Comparison of ENCODE assay signal across 32 cellular contexts in the genomic region with DNA sequence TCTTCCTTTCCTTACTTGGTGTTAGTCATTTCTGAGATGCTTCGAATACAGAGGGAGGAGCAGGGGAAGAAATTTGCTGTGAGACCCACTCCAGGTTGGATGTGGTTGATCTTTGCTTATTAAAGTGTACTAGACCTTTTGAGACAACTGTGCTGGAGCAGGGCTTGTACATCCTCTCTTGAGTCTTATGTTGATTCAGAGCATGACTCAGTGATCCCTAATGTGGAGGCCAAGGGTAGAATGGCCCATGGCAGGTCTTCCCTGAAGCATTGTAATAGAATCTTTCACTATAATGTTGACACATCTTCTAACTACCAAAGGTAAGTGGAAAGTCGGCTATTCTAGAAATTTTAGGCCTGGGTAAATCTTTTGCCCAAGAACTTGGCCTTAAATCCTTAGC. TPM values are rescaled to one million over a fixed set of nuclear protein-coding genes. Genes with fewer than 3 reads are reported as not detected.
DNase-seq lines count a peak whose midpoint lies in the region; ATAC-seq and TF ChIP-seq lines count a peak whose summit lies in the region.
"Had no signal": no experiment of that assay in that cellular context is flagged by ENCODE, and none has a peak within 500 bp of the region (broad histone marks: within the 10 kb centered on the region; RNA-seq: fewer than 3 reads in every experiment).

No MANE protein-coding gene starts in this region.

- in situ Hi-C loops in mammary epithelial cell (cut with MboI; ENCODE audit: low sequenced_read_pairs in 2 of 2): no loop called here

- H3K4me2 ChIP-seq in mammary epithelial cell (ENCODE audit: insufficient read depth, low read depth, low read length): no peak overlapping the region
- H3K4me2 ChIP-seq: BLaER1 had no signal

- no peak for TF ChIP-seq CTCF in mammary epithelial cell (conservative IDR thresholded peaks at IDR 0.05 in 1 of 2, IDR thresholded peaks at IDR 0.05 in 1 of 2; ENCODE audit: extremely low read depth in 1 of 2, insufficient read depth in 1 of 2, low read depth in 1 of 2, low read length in 2 of 2)

- WGBS in mammary epithelial cell (ENCODE audit: low coverage, missing lambda C conversion rate): 100% methylated on average over 2 of the region's 2 CpGs

- no peaks in the 10 kb centered on the region for H3K36me3 Mint-ChIP-seq in activated naive CD4-positive, alpha-beta T cell treated with anti-CD3 and anti-CD28 coated beads, Interleukin-2, amount 50 U/mL, for 72 hours
- H3K36me3 Mint-ChIP-seq: naive thymus-derived CD8-positive, alpha-beta T cell; stimulated activated naive B cell treated with anti-CD40 and anti-IgM and Interleukin-4, amounts not matched to agents 10 μg/mL and 1 μg/mL and 100 μg/mL, for 72 hours had no signal

- no peaks in the 10 kb centered on the region for H3K9me3 ChIP-seq in mammary epithelial cell (replicated peaks; ENCODE audit: insufficient read depth, low read length)
- H3K9me3 ChIP-seq: BLaER1, body of pancreas, esophagus squamous epithelium, gastroesophageal sphincter, pancreas, thoracic aorta, vagina had no signal

- no peak overlapping the region for H3K4me3 ChIP-seq in mammary epithelial cell (replicated peaks in 1 of 3; ENCODE audit: insufficient read depth in 1 of 3, low read depth in 2 of 3, low read length in 3 of 3)
- H3K4me3 ChIP-seq: BLaER1, body of pancreas, esophagus squamous epithelium, gastroesophageal sphincter, GM12878, pancreas, thoracic aorta, vagina had no signal

- H3K27me3 ChIP-seq in mammary epithelial cell (ENCODE audit: insufficient read depth, low read length): no peaks in the 10 kb centered on the region
- H3K27me3 ChIP-seq: BLaER1, body of pancreas, esophagus squamous epithelium, gastroesophageal sphincter, pancreas, vagina had no signal

- H3K9me3 Mint-ChIP-seq in activated naive CD4-positive, alpha-beta T cell treated with anti-CD3 and anti-CD28 coated beads, Interleukin-2, amount 50 U/mL, for 72 hours: no peaks in the 10 kb centered on the region
- H3K9me3 Mint-ChIP-seq: activated CD4-positive, alpha-beta T cell treated with anti-CD3 and anti-CD28 coated beads, Interleukin-2, amount 10 ng/mL, durations not matched to agents 7 days and 5 days; activated T-helper 2 cell treated with anti-CD3 and anti-CD28 coated beads, Interferon-gamma antibody, Interleukin-2, Interleukin-4, amounts not matched to agents 10 μg/mL and 5 μg/mL and 100 μg/mL, durations not matched to agents 14 hours and 24 hours and 36 hours; naive thymus-derived CD8-positive, alpha-beta T cell; stimulated activated naive B cell treated with anti-CD40 and anti-IgM and Interleukin-4, amounts not matched to agents 10 μg/mL and 1 μg/mL and 100 μg/mL, for 72 hours had no signal

- H3K27ac ChIP-seq in mammary epithelial cell (ENCODE audit: insufficient read depth, low read depth, low read length): no peak overlapping the region
- H3K27ac ChIP-seq: BLaER1, body of pancreas, esophagus squamous epithelium, gastroesophageal sphincter, pancreas, thoracic aorta, vagina had no signal

- DNase-seq in activated naive CD4-positive, alpha-beta T cell treated with anti-CD3 and anti-CD28 coated beads, Interleukin-2, amount 50 U/mL, for 72 hours (ENCODE audit: low spot score in 2 of 2): no peak
- no peak for DNase-seq in activated naive CD4-positive, alpha-beta T cell treated with Interleukin-2 at 50 U/mL for 16 hours
- peak; percentile 74 for DNase-seq in HT1080 (ENCODE audit: low read depth)
- DNase-seq in mammary epithelial cell: peak; percentile 74
- peak; percentile 75 for DNase-seq in renal cortical epithelial cell (ENCODE audit: low read depth)
- DNase-seq in superior temporal gyrus (ENCODE audit: extremely low spot score): no peak
- DNase-seq: activated CD4-positive, alpha-beta T cell treated with anti-CD3 and anti-CD28 coated beads, Interleukin-2, amount 10 ng/mL, durations not matched to agents 7 days and 5 days; activated CD8-positive, alpha-beta memory T cell treated with anti-CD3 and anti-CD28 coated beads, Interleukin-2, amount 50 U/mL, for 48 hours; body of pancreas; COR-L47; DND-41; effector memory CD4-positive, alpha-beta T cell; esophagus squamous epithelium; hypothalamus; KBM-7; midbrain; naive thymus-derived CD8-positive, alpha-beta T cell; NCI-H2171 treated with DMSO at 0.1 percent for 48 hours; NCI-H526; pancreas; right cardiac atrium; stimulated activated CD4-positive, alpha-beta T cell treated with anti-CD3 and anti-CD28 coated beads, Interleukin-4, amount 100 ng/mL, for 1 hour; stimulated activated naive B cell treated with anti-CD40 and anti-IgM and Interleukin-4, amounts not matched to agents 10 μg/mL and 1 μg/mL and 100 μg/mL, for 72 hours; T-helper 1 cell had no signal

- H3K27ac Mint-ChIP-seq in activated naive CD4-positive, alpha-beta T cell treated with anti-CD3 and anti-CD28 coated beads, Interleukin-2, amount 50 U/mL, for 72 hours: peak overlapping the region in 1 of 2 donors; percentile 23
- H3K27ac Mint-ChIP-seq: activated CD4-positive, alpha-beta T cell treated with anti-CD3 and anti-CD28 coated beads, Interleukin-2, amount 10 ng/mL, durations not matched to agents 7 days and 5 days; activated T-helper 2 cell treated with anti-CD3 and anti-CD28 coated beads, Interferon-gamma antibody, Interleukin-2, Interleukin-4, amounts not matched to agents 10 μg/mL and 5 μg/mL and 100 μg/mL, durations not matched to agents 14 hours and 24 hours and 36 hours; stimulated activated naive B cell treated with anti-CD40 and anti-IgM and Interleukin-4, amounts not matched to agents 10 μg/mL and 1 μg/mL and 100 μg/mL, for 72 hours had no signal

- no peak overlapping the region for H3K9ac ChIP-seq in mammary epithelial cell (ENCODE audit: insufficient read depth, low read length)
- H3K9ac ChIP-seq: BLaER1 had no signal

- H2AFZ ChIP-seq in mammary epithelial cell (ENCODE audit: low read depth, low read length): no peak overlapping the region

- H3K4me1 ChIP-seq in mammary epithelial cell (ENCODE audit: insufficient read depth, low read length): peaks cover 15% of the 10 kb centered on the region
- H3K4me1 ChIP-seq: BLaER1, body of pancreas, pancreas, vagina had no signal

- dilution Hi-C loops in mammary epithelial cell (cut with HindIII; ENCODE audit: low sequenced_read_pairs): no loop called here

- peak; percentile 31 to 67 for ATAC-seq in activated naive CD4-positive, alpha-beta T cell treated with anti-CD3 and anti-CD28 coated beads, Interleukin-2, amount 50 U/mL, for 72 hours
- no peak for ATAC-seq in GM18502 (IDR thresholded peaks at IDR 0.05; ENCODE audit: poor library complexity, unreplicated experiment)
- no peak for ATAC-seq in GM18870 (IDR thresholded peaks at IDR 0.05; ENCODE audit: unreplicated experiment)
- ATAC-seq: body of pancreas; gastroesophageal sphincter; GM12878; naive thymus-derived CD8-positive, alpha-beta T cell; pancreas; right cardiac atrium; stimulated activated naive B cell treated with anti-CD40 and anti-IgM and Interleukin-4, amounts not matched to agents 10 μg/mL and 1 μg/mL and 100 μg/mL, for 72 hours had no signal

- no TSS peak for BruUV-seq in mammary epithelial cell (replicated peaks; lab: Mats Ljungman, UMichigan)

- CTCF ChIA-PET in mammary epithelial cell (lab: Charles Lee; ENCODE audit: low non-redundant PET): no interaction called here

- H3K36me3 ChIP-seq in mammary epithelial cell (ENCODE audit: insufficient read depth, low read length): no peaks in the 10 kb centered on the region
- H3K36me3 ChIP-seq: BLaER1, esophagus squamous epithelium, gastroesophageal sphincter, pancreas, thoracic aorta, vagina had no signal

- H3K79me2 ChIP-seq in mammary epithelial cell (ENCODE audit: insufficient read depth, low read length): no peaks in the 10 kb centered on the region

- no peaks in the 10 kb centered on the region for H4K20me1 ChIP-seq in mammary epithelial cell (ENCODE audit: insufficient read depth, low read length)
- H4K20me1 ChIP-seq: BLaER1 had no signal

- intact Hi-C loops in mammary epithelial cell (cut with micrococcal nuclease): no loop called here

RNA-seq across cellular contexts. Expression of a gene that starts 17.0 kb away (rescaled TPM):
- total RNA-seq in activated naive CD4-positive, alpha-beta T cell treated with anti-CD3 and anti-CD28 coated beads, Interleukin-2, amount 50 U/mL, for 72 hours: 10 to 100 TPM; 14.8 to 19.4 TPM
- 16.3 and 17.3 TPM in 2 replicates for total RNA-seq in HT1080 (2014; rRNA removed; shearing (Covaris generic))
- 23.8 and 26.4 TPM in 2 replicates for polyA plus RNA-seq in HT1080 (2015; cell fraction: cytosol; rRNA removed)
- polyA plus RNA-seq in HT1080 (2015; cell fraction: nucleus; rRNA removed): 22.2 and 25.8 TPM in 2 replicates
- total RNA-seq in mammary epithelial cell: 10 to 100 TPM in 1 of 2 donors, 1 to 10 TPM in 1; 5.8 to 16.4 TPM
- polyA plus RNA-seq in mammary epithelial cell: 7.9 TPM
- 7.0 TPM for polyA minus RNA-seq in mammary epithelial cell
- 5.3 and 15.5 TPM in 2 replicates for total RNA-seq in renal cortical epithelial cell

RNA-seq across cellular contexts. Expression of a gene that starts 19.2 kb away (rescaled TPM):
- total RNA-seq in activated naive CD4-positive, alpha-beta T cell treated with anti-CD3 and anti-CD28 coated beads, Interleukin-2, amount 50 U/mL, for 72 hours: not detected
- 14.2 and 17.7 TPM in 2 replicates for total RNA-seq in HT1080 (2014; rRNA removed; shearing (Covaris generic))
- 9.4 and 10.8 TPM in 2 replicates for polyA plus RNA-seq in HT1080 (2015; cell fraction: cytosol; rRNA removed)
- 33.2 and 35.9 TPM in 2 replicates for polyA plus RNA-seq in HT1080 (2015; cell fraction: nucleus; rRNA removed)
- total RNA-seq in mammary epithelial cell (1,000 to 10,000 TPM; 1,287 to 2,380 TPM), renal cortical epithelial cell (0.89 and 3.3 TPM in 2 replicates)
- polyA plus RNA-seq in mammary epithelial cell: 2,244 TPM
- polyA minus RNA-seq in mammary epithelial cell: 1,040 TPM
- total RNA-seq: activated CD4-positive, alpha-beta T cell treated with anti-CD3 and anti-CD28 coated beads, Interleukin-2, amount 10 ng/mL, durations not matched to agents 7 days and 5 days; activated T-helper 2 cell treated with anti-CD3 and anti-CD28 coated beads, Interferon-gamma antibody, Interleukin-2, Interleukin-4, amounts not matched to agents 10 μg/mL and 5 μg/mL and 100 μg/mL, durations not matched to agents 14 hours and 24 hours and 36 hours; GM12878; naive thymus-derived CD8-positive, alpha-beta T cell had no signal
- polyA plus RNA-seq: naive thymus-derived CD8-positive, alpha-beta T cell had no signal

Comparison
In these comparisons a context has a peak if more than half of its experiments do, and no peak if none do; other contexts are left out.
1. ATAC-seq: peak in activated naive CD4-positive, alpha-beta T cell treated with anti-CD3 and anti-CD28 coated beads, Interleukin-2, amount 50 U/mL, for 72 hours (2 of 2); none in GM18502 (single experiment) and GM18870 (single experiment).
2. DNase-seq: peak in HT1080 (single experiment), mammary epithelial cell (single experiment) and renal cortical epithelial cell (single experiment); none in activated naive CD4-positive, alpha-beta T cell treated with anti-CD3 and anti-CD28 coated beads, Interleukin-2, amount 50 U/mL, for 72 hours (0 of 2), activated naive CD4-positive, alpha-beta T cell treated with Interleukin-2 at 50 U/mL for 16 hours (single experiment) and superior temporal gyrus (single experiment).
3. RNA of a gene that starts 19.2 kb away (total RNA-seq): 1,287 to 2,380 TPM in mammary epithelial cell; 14.2 to 17.7 TPM in HT1080, 0.89 to 3.3 TPM in renal cortical epithelial cell and not detected in activated naive CD4-positive, alpha-beta T cell treated with anti-CD3 and anti-CD28 coated beads, Interleukin-2, amount 50 U/mL, for 72 hours; every median in the first group is over 10 times any median in the second.